In the genomic region with DNA sequence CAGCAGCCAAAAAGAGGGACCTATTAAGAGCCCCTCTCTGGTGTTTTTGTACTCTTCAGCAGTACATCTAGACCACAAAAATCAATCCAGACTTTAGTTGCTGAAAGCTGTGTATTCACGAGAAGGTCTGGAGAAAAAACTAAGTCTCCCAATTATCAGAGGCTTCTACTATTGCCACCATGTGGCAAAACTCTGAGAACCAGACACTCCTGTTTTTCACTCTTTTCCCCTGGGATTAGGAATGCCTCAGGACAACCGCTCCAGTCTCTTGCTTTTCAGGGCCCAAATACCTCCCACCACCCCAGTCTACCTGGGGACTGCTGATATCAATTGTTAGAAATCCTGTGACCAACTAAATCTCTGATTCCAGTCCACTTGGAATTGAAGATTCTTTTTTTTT, we compare ENCODE assay signal across 17 cellular contexts. TPM values are rescaled to one million over a fixed set of nuclear protein-coding genes. Genes with fewer than 3 reads are reported as not detected.
A peak's percentile ranks its signal among the peaks of the same experiment; 100 is the strongest.
DNase-seq lines count a peak whose midpoint lies in the region; ATAC-seq and TF ChIP-seq lines count a peak whose summit lies in the region.
"Had no signal": no experiment of that assay in that cellular context is flagged by ENCODE, and none has a peak within 500 bp of the region (broad histone marks: within the 10 kb centered on the region; RNA-seq: fewer than 3 reads in every experiment).

No MANE protein-coding gene starts in this region.

- H3K27me3 Mint-ChIP-seq in neural progenitor cell (ENCODE audit: insufficient read depth, low read depth): peaks cover 3% of the 10 kb centered on the region
- peaks cover 18% of the 10 kb centered on the region for H3K27me3 Mint-ChIP-seq in activated CD8-positive, alpha-beta memory T cell treated with anti-CD3 and anti-CD28 coated beads, Interleukin-2, amount 10 ng/mL, durations not matched to agents 7 days and 5 days
- H3K27me3 Mint-ChIP-seq: memory B cell had no signal

- H3K4me1 Mint-ChIP-seq in neural progenitor cell: no peaks in the 10 kb centered on the region
- no peaks in the 10 kb centered on the region for H3K4me1 Mint-ChIP-seq in activated CD8-positive, alpha-beta memory T cell treated with anti-CD3 and anti-CD28 coated beads, Interleukin-2, amount 10 ng/mL, durations not matched to agents 7 days and 5 days
- H3K4me1 Mint-ChIP-seq: memory B cell, T-helper 17 cell had no signal

- no peaks in the 10 kb centered on the region for H3K79me2 ChIP-seq in PC-3 (ENCODE audit: low read length)
- H3K79me2 ChIP-seq in neural progenitor cell (ENCODE audit: low read depth): no peaks in the 10 kb centered on the region

- H3K4me1 ChIP-seq in PC-3 (ENCODE audit: insufficient read depth, low read length): no peaks in the 10 kb centered on the region
- H3K4me1 ChIP-seq in neural progenitor cell: no peaks in the 10 kb centered on the region
- H3K4me1 ChIP-seq: breast epithelium had no signal

- H3K9me3 ChIP-seq in PC-3 (ENCODE audit: low read length): no peaks in the 10 kb centered on the region
- no peaks in the 10 kb centered on the region for H3K9me3 ChIP-seq in neural progenitor cell (ENCODE audit: low read depth)
- H3K9me3 ChIP-seq: breast epithelium, thoracic aorta had no signal

- BruUV-seq in PC-3 (replicated peaks; lab: Mats Ljungman, UMichigan): no TSS peak

- H3K27ac ChIP-seq in PC-3 (ENCODE audit: low read length): no peak overlapping the region
- no peak overlapping the region for H3K27ac ChIP-seq in neural progenitor cell
- H3K27ac ChIP-seq: 22Rv1, breast epithelium, thoracic aorta had no signal

- no peak overlapping the region for H3K4me3 ChIP-seq in PC-3 (ENCODE audit: low read length)
- no peak overlapping the region for H3K4me3 ChIP-seq in fibroblast of the aortic adventitia (ENCODE audit: low read depth, low read length)
- H3K4me3 ChIP-seq in neural progenitor cell: no peak overlapping the region
- H3K4me3 ChIP-seq: breast epithelium, thoracic aorta had no signal

- H3K9me3 Mint-ChIP-seq in neural progenitor cell: no peaks in the 10 kb centered on the region
- H3K9me3 Mint-ChIP-seq in activated CD8-positive, alpha-beta memory T cell treated with anti-CD3 and anti-CD28 coated beads, Interleukin-2, amount 10 ng/mL, durations not matched to agents 7 days and 5 days (ENCODE audit: low read depth): no peaks in the 10 kb centered on the region
- H3K9me3 Mint-ChIP-seq: memory B cell had no signal

- H3K4me3 Mint-ChIP-seq in neural progenitor cell: no peak overlapping the region
- H3K4me3 Mint-ChIP-seq in activated CD8-positive, alpha-beta memory T cell treated with anti-CD3 and anti-CD28 coated beads, Interleukin-2, amount 10 ng/mL, durations not matched to agents 7 days and 5 days: no peak overlapping the region
- H3K4me3 Mint-ChIP-seq: activated CD8-positive, alpha-beta T cell treated with anti-CD3 and anti-CD28 coated beads for 36 hours; memory B cell; T-helper 17 cell had no signal

- H2AFZ ChIP-seq in PC-3 (ENCODE audit: low read length) (no peak overlapping the region), neural progenitor cell (replicated peaks) (peak overlapping the region; percentile 14)

- H3K36me3 ChIP-seq in PC-3 (ENCODE audit: low read depth, low read length): no peaks in the 10 kb centered on the region
- H3K36me3 ChIP-seq in neural progenitor cell: no peaks in the 10 kb centered on the region
- H3K36me3 ChIP-seq: breast epithelium, thoracic aorta had no signal

- H3K9ac ChIP-seq in PC-3 (ENCODE audit: low read length): no peak overlapping the region
- H3K9ac ChIP-seq in neural progenitor cell: no peak overlapping the region

- H3F3A ChIP-seq in PC-3 (ENCODE audit: low read length, unreplicated experiment) (no peaks in the 10 kb centered on the region), neural progenitor cell (ENCODE audit: low read depth) (no peaks in the 10 kb centered on the region)

- no peak overlapping the region for H3K27ac Mint-ChIP-seq in neural progenitor cell
- no peak overlapping the region for H3K27ac Mint-ChIP-seq in activated CD8-positive, alpha-beta memory T cell treated with anti-CD3 and anti-CD28 coated beads, Interleukin-2, amount 10 ng/mL, durations not matched to agents 7 days and 5 days
- H3K27ac Mint-ChIP-seq: activated CD8-positive, alpha-beta T cell treated with anti-CD3 and anti-CD28 coated beads for 36 hours; memory B cell; T-helper 17 cell had no signal

- POLR2A ChIA-PET in PC-3 (lab: Charles Lee; ENCODE audit: unreplicated experiment): no interaction called here

- CTCF ChIA-PET in PC-3 (lab: Charles Lee): interaction anchor here (0.8 kb wide), 1 partner anchor 907 kb away, joined by 3 read pairs; no protein-coding TSS in a partner anchor
- CTCF ChIA-PET in activated CD8-positive, alpha-beta memory T cell treated with anti-CD3 and anti-CD28 coated beads, Interleukin-2, amount 10 ng/mL, durations not matched to agents 7 days and 5 days (lab: Charles Lee): interaction anchor here (0.6 kb wide), 1 partner anchor 362 kb away, joined by 3 read pairs; no protein-coding TSS in a partner anchor

- intact Hi-C loops in PC-3 (cut with micrococcal nuclease): loop anchor here (5.0 kb wide), 2 partner anchors 447 to 552 kb away; no protein-coding TSS in a partner anchor

- no peaks in the 10 kb centered on the region for H3K9me2 ChIP-seq in PC-3 (replicated peaks; ENCODE audit: low read length)

- ATAC-seq in PC-3 (peak; percentile 54), GM19035 (IDR thresholded peaks at IDR 0.05; ENCODE audit: unreplicated experiment) (no peak)
- ATAC-seq in activated CD8-positive, alpha-beta memory T cell treated with anti-CD3 and anti-CD28 coated beads, Interleukin-2, amount 10 ng/mL, durations not matched to agents 7 days and 5 days: no peak
- ATAC-seq: activated CD8-positive, alpha-beta T cell treated with anti-CD3 and anti-CD28 coated beads for 36 hours; T-helper 17 cell had no signal

- H3K27me3 ChIP-seq in PC-3 (ENCODE audit: low read length) (0 out of 2 replicates have a peak, but pooled peaks cover 4% of the 10 kb centered on the region), neural progenitor cell (peaks cover 3% of the 10 kb centered on the region)

- H3K4me2 ChIP-seq in PC-3 (ENCODE audit: low read length): no peak overlapping the region
- H3K4me2 ChIP-seq in neural progenitor cell: no peak overlapping the region

- H3K36me3 Mint-ChIP-seq in neural progenitor cell: no peaks in the 10 kb centered on the region
- no peaks in the 10 kb centered on the region for H3K36me3 Mint-ChIP-seq in activated CD8-positive, alpha-beta memory T cell treated with anti-CD3 and anti-CD28 coated beads, Interleukin-2, amount 10 ng/mL, durations not matched to agents 7 days and 5 days
- H3K36me3 Mint-ChIP-seq: memory B cell had no signal

- H4K20me1 ChIP-seq in PC-3 (ENCODE audit: low read length): no peaks in the 10 kb centered on the region
- H4K20me1 ChIP-seq in neural progenitor cell (ENCODE audit: low read depth): no peaks in the 10 kb centered on the region

- TF ChIP-seq CTCF in PC-3 (conservative IDR thresholded peaks at IDR 0.05; ENCODE audit: low read depth, low read length): 0 out of 2 replicates have a peak, but pooled peaks have one; percentile 15
- no peak for TF ChIP-seq CTCF in fibroblast of the aortic adventitia (IDR thresholded peaks at IDR 0.05; ENCODE audit: insufficient read depth, low read length)
- peak; percentile 31 for TF ChIP-seq CTCF in neural progenitor cell (IDR thresholded peaks at IDR 0.05)

- DNase-seq in DMS 273 (lab: John Stamatoyannopoulos, UW; ENCODE audit: unreplicated experiment): peak; percentile 17
- DNase-seq in DMS 273 treated with DMSO at 0.1 percent for 48 hours (lab: John Stamatoyannopoulos, UW): no peak
- peak; percentile 12 for DNase-seq in PC-3
- peak; percentile 8 for DNase-seq in fibroblast of the aortic adventitia (ENCODE audit: low read depth)
- DNase-seq in neural progenitor cell (ENCODE audit: low spot score): peak; percentile 36
- no peak for DNase-seq in activated CD8-positive, alpha-beta memory T cell treated with anti-CD3 and anti-CD28 coated beads, Interleukin-2, amount 10 ng/mL, durations not matched to agents 7 days and 5 days
- no peak for DNase-seq in ecto neural progenitor cell (ENCODE audit: low spot score)
- DNase-seq: activated CD8-positive, alpha-beta T cell treated with anti-CD3 and anti-CD28 coated beads for 36 hours; activated gamma-delta T cell; MM.1S; NCI-H446; T-helper 17 cell had no signal

RNA-seq across cellular contexts. Expression of gene OBI1, which starts 30.1 kb away (rescaled TPM):
- total RNA-seq in PC-3 (2014; rRNA removed) (6.3 and 7.9 TPM in 2 replicates), fibroblast of the aortic adventitia (ENCODE audit: low replicate concordance) (20.0 and 28.3 TPM in 2 replicates), neural progenitor cell (ENCODE audit: low replicate concordance) (22.2 and 36.9 TPM in 2 replicates)
- 10 to 100 TPM; 18.1 to 21.1 TPM for total RNA-seq in activated CD8-positive, alpha-beta memory T cell treated with anti-CD3 and anti-CD28 coated beads, Interleukin-2, amount 10 ng/mL, durations not matched to agents 7 days and 5 days

Comparison
In these comparisons a context has a peak if more than half of its experiments do, and no peak if none do; other contexts are left out.
1. DNase-seq: peak in DMS 273 (single experiment), PC-3 (single experiment), fibroblast of the aortic adventitia (single experiment) and neural progenitor cell (single experiment); none in DMS 273 treated with DMSO at 0.1 percent for 48 hours (single experiment), activated CD8-positive, alpha-beta memory T cell treated with anti-CD3 and anti-CD28 coated beads, Interleukin-2, amount 10 ng/mL, durations not matched to agents 7 days and 5 days (single experiment) and ecto neural progenitor cell (single experiment).